8 cellular contexts compared by ENCODE assay signal in genomic region chr16:74699666-74700065, GRCh38. TPM values are rescaled to one million over a fixed set of nuclear protein-coding genes. Genes with fewer than 3 reads are reported as not detected.
A peak's percentile ranks its signal among the peaks of the same experiment; 100 is the strongest.
DNase-seq lines count a peak whose midpoint lies in the region; ATAC-seq and TF ChIP-seq lines count a peak whose summit lies in the region.

No MANE protein-coding gene starts in this region.

- TF ChIP-seq POLR2A in sigmoid colon (IDR thresholded peaks at IDR 0.05): no peak

- intact Hi-C loops in PC-3 (cut with micrococcal nuclease): loop anchor here (2.0 kb wide), 1 partner anchor 33 kb away; the partner anchor contains the start of gene RFWD3
- intact Hi-C loops in sigmoid colon (cut with DNase I): no loop called here

- no peaks in the 10 kb centered on the region for H3K9me2 ChIP-seq in PC-3 (replicated peaks; ENCODE audit: low read length)

- POLR2A ChIA-PET in PC-3 (lab: Charles Lee; ENCODE audit: unreplicated experiment): no interaction called here

- BruUV-seq in PC-3 (replicated peaks; lab: Mats Ljungman, UMichigan): no TSS peak

- WGBS in endodermal cell (ENCODE audit: insufficient coverage in 1 of 2, insufficient read length in 1 of 2), 2 experiments: 100% methylated on average over 1 to 2 of the region's 4 CpGs
- WGBS in sigmoid colon, 2 donors: 60 to 67% methylated on average over 4 of the region's 4 CpGs

- H3K9me3 ChIP-seq in ES-I3 (ENCODE audit: control insufficient read depth, insufficient read depth, low read length): no peaks in the 10 kb centered on the region
- H3K9me3 ChIP-seq in PC-3 (ENCODE audit: low read length): no peaks in the 10 kb centered on the region
- H3K9me3 ChIP-seq in endodermal cell (ENCODE audit: control insufficient read depth, low read length): no peaks in the 10 kb centered on the region
- H3K9me3 ChIP-seq in sigmoid colon: no peaks in the 10 kb centered on the region

- H4K20me1 ChIP-seq in PC-3 (ENCODE audit: low read length): no peaks in the 10 kb centered on the region

- H3K36me3 ChIP-seq in ES-I3 (ENCODE audit: insufficient read depth, low read length): no peaks in the 10 kb centered on the region
- no peaks in the 10 kb centered on the region; the same call in 1 of the 2 replicates for H3K36me3 ChIP-seq in PC-3 (ENCODE audit: low read depth, low read length)
- H3K36me3 ChIP-seq in endodermal cell (ENCODE audit: control insufficient read depth, insufficient read depth, low read length): no peaks in the 10 kb centered on the region
- no peaks in the 10 kb centered on the region for H3K36me3 ChIP-seq in sigmoid colon

- no peak for TF ChIP-seq EP300 in sigmoid colon (IDR thresholded peaks at IDR 0.05)

- no peaks in the 10 kb centered on the region for H3K27me3 ChIP-seq in PC-3 (ENCODE audit: low read length)
- H3K27me3 ChIP-seq in endodermal cell (ENCODE audit: control insufficient read depth, insufficient read depth, low read length, poor library complexity, severe bottlenecking): peaks cover 28% of the 10 kb centered on the region
- no peaks in the 10 kb centered on the region for H3K27me3 ChIP-seq in sigmoid colon

- CTCF ChIA-PET in PC-3 (lab: Charles Lee): interaction anchor here (0.8 kb wide), 1 partner anchor 164 kb away, joined by 3 read pairs; no protein-coding TSS in a partner anchor

- no peaks in the 10 kb centered on the region for H3K9me3 Mint-ChIP-seq in endodermal cell

- H3K4me1 ChIP-seq in ES-I3 (ENCODE audit: insufficient read depth, low read length) (0 out of 2 replicates have a peak, but pooled peaks cover 6% of the 10 kb centered on the region), PC-3 (ENCODE audit: insufficient read depth, low read length) (peaks cover 25% of the 10 kb centered on the region), endodermal cell (ENCODE audit: control insufficient read depth, insufficient read depth, low read length) (no peaks in the 10 kb centered on the region), sigmoid colon (peaks cover 0 to 23% (median 4%) of the 10 kb centered on the region in 4 donors)

- H3K9ac ChIP-seq in ES-I3 (ENCODE audit: low read depth, low read length): peak overlapping the region; percentile 64; the same call in 1 of the 2 replicates
- H3K9ac ChIP-seq in PC-3 (ENCODE audit: low read length): peak overlapping the region; percentile 91; the same call in 1 of the 2 replicates
- no peak overlapping the region for H3K9ac ChIP-seq in endodermal cell (ENCODE audit: extremely low read depth, low read length, poor library complexity, severe bottlenecking)

- peak overlapping the region; percentile 96 for H3K4me3 ChIP-seq in PC-3 (ENCODE audit: low read length)
- no peak overlapping the region for H3K4me3 ChIP-seq in endodermal cell (ENCODE audit: low read length)
- H3K4me3 ChIP-seq in sigmoid colon: peak overlapping the region; percentile 56 to 78 (median 64)

- no peaks in the 10 kb centered on the region for H3F3A ChIP-seq in PC-3 (ENCODE audit: low read length, unreplicated experiment)

- H3K36me3 Mint-ChIP-seq in endodermal cell (ENCODE audit: low read depth): no peaks in the 10 kb centered on the region

- no peak for DNase-seq in PC-3
- no peak for DNase-seq in endodermal cell
- DNase-seq in sigmoid colon: no peak
- DNase-seq in DMS153 treated with DMSO at 0.1 percent for 48 hours (lab: John Stamatoyannopoulos, UW; ENCODE audit: unreplicated experiment): no peak
- DNase-seq in NCI-H1105 (lab: John Stamatoyannopoulos, UW): no peak

- no peak overlapping the region for H3K27ac Mint-ChIP-seq in endodermal cell

- H2AFZ ChIP-seq in PC-3 (ENCODE audit: low read length): no peak overlapping the region

- H3K4me1 Mint-ChIP-seq in endodermal cell: peaks cover 14% of the 10 kb centered on the region

- peak overlapping the region; percentile 68 for H3K4me3 Mint-ChIP-seq in endodermal cell

- peaks cover 30% of the 10 kb centered on the region for H3K79me2 ChIP-seq in PC-3 (ENCODE audit: low read length)

- H3K27ac ChIP-seq in PC-3 (ENCODE audit: low read length) (no peak overlapping the region), endodermal cell (ENCODE audit: low read depth, low read length) (no peak overlapping the region), sigmoid colon (peak overlapping the region; percentile 73 to 85 (median 79))

- TF ChIP-seq CTCF in PC-3 (conservative IDR thresholded peaks at IDR 0.05; ENCODE audit: low read depth, low read length): no peak
- TF ChIP-seq CTCF in endodermal cell (conservative IDR thresholded peaks at IDR 0.05): no peak
- no peak for TF ChIP-seq CTCF in sigmoid colon (IDR thresholded peaks at IDR 0.05)

- peaks cover 34% of the 10 kb centered on the region for H3K27me3 Mint-ChIP-seq in endodermal cell (ENCODE audit: insufficient read depth)

- peak overlapping the region; percentile 92 for H3K4me2 ChIP-seq in PC-3 (ENCODE audit: low read length)

- no peak for ATAC-seq in PC-3
- ATAC-seq in GM19455 (IDR thresholded peaks at IDR 0.05; ENCODE audit: unreplicated experiment): no peak
- ATAC-seq in GM19395 (IDR thresholded peaks at IDR 0.05; ENCODE audit: unreplicated experiment): no peak

RNA-seq across cellular contexts. Expression of gene MLKL, which starts 1.0 kb away (rescaled TPM):
- total RNA-seq in PC-3 (2014; rRNA removed): 29.6 and 30.9 TPM in 2 replicates
- total RNA-seq in endodermal cell: 1 to 10 TPM in 1 of 2 donors, under 1 TPM in 1; 0.22 to 1.3 TPM
- 0.57 TPM for polyA plus RNA-seq in endodermal cell (2013, experiment 1 of 2)
- 0.62 TPM for polyA plus RNA-seq in endodermal cell (2013, experiment 2 of 2)
- 10 to 100 TPM in 1 of 4 donors, 1 to 10 TPM in 3; 5.0 to 11.0 (median 8.3) TPM for total RNA-seq in sigmoid colon
- polyA plus RNA-seq in sigmoid colon: 10 to 100 TPM in 1 of 3 donors, 1 to 10 TPM in 2; 6.9 to 26.5 (median 8.4) TPM

RNA-seq across cellular contexts. Expression of gene RFWD3, which starts 33.0 kb away (rescaled TPM):
- 30.5 and 32.8 TPM in 2 replicates for total RNA-seq in PC-3 (2014; rRNA removed)
- 10 to 100 TPM; 81.7 to 97.7 TPM for total RNA-seq in endodermal cell
- polyA plus RNA-seq in endodermal cell (2013, experiment 1 of 2): 32.2 TPM
- 33.5 TPM for polyA plus RNA-seq in endodermal cell (2013, experiment 2 of 2)
- total RNA-seq in sigmoid colon: 10 to 100 TPM in 2 of 4 donors, 1 to 10 TPM in 2; 8.0 to 14.6 (median 10.4) TPM
- 10 to 100 TPM in 1 of 3 donors, 1 to 10 TPM in 2; 4.2 to 14.9 (median 9.0) TPM for polyA plus RNA-seq in sigmoid colon

Comparison
In these comparisons a context has a peak if more than half of its experiments do, and no peak if none do; other contexts are left out.
1. H3K27ac ChIP-seq: peak in sigmoid colon (4 of 4); none in PC-3 (single experiment) and endodermal cell (single experiment).